ENCODE assay signal across 3 cellular contexts in the genomic region with DNA sequence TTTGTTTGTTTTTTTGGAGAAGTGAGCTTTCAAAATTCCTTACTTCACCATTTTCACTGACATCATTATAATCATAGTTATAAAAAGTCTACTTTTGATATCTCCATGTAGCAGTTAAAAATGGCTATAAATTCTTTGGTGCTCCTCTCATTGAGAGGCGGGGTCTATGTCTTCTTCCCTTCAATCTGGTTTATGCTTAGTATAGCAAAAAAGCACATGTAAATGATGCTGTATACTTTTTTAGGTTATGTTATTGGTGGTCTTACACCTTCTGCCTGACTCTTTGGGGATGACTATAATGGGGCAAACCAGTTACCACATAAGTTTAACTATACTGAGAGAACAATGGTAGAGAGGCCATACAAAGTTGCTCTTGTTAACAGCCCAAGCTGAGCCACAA.
TF ChIP-seq lines count a peak whose summit lies in the region.

No MANE protein-coding gene starts in this region.

TF ChIP-seq in HepG2, 621 proteins besides CTCF, POLR2A, EP300 and RAD21:
- TF ChIP-seq, protein P1, sequence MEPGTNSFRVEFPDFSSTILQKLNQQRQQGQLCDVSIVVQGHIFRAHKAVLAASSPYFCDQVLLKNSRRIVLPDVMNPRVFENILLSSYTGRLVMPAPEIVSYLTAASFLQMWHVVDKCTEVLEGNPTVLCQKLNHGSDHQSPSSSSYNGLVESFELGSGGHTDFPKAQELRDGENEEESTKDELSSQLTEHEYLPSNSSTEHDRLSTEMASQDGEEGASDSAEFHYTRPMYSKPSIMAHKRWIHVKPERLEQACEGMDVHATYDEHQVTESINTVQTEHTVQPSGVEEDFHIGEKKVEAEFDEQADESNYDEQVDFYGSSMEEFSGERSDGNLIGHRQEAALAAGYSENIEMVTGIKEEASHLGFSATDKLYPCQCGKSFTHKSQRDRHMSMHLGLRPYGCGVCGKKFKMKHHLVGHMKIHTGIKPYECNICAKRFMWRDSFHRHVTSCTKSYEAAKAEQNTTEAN (CRISPR knock-in tag; conservative IDR thresholded peaks at IDR 0.05), result no peak
- TF ChIP-seq ZFP37 (CRISPR knock-in tag; IDR thresholded peaks at IDR 0.05; ENCODE audit: borderline replicate concordance), result no peak
- TF ChIP-seq ZSCAN20 (CRISPR knock-in tag; IDR thresholded peaks at IDR 0.05; ENCODE audit: borderline replicate concordance), result no peak
- TF ChIP-seq MAFF (IDR thresholded peaks at IDR 0.05; ENCODE audit: low read depth, low read length), result peak; percentile 60
- no peak for TF ChIP-seq ZNF775 (CRISPR knock-in tag; IDR thresholded peaks at IDR 0.05; ENCODE audit: borderline replicate concordance)
- no peak for TF ChIP-seq ZNF354B (CRISPR knock-in tag; IDR thresholded peaks at IDR 0.05)
- TF ChIP-seq HOXA9 (CRISPR knock-in tag; IDR thresholded peaks at IDR 0.05; ENCODE audit: borderline replicate concordance), result no peak
- peak; percentile 61 to 78 for TF ChIP-seq MAFK (conservative IDR thresholded peaks at IDR 0.05 in 1 of 2, IDR thresholded peaks at IDR 0.05 in 1 of 2; ENCODE audit: low read length in 2 of 2)
- TF ChIP-seq MEIS1 (CRISPR knock-in tag; IDR thresholded peaks at IDR 0.05; ENCODE audit: borderline replicate concordance), result no peak
- no peak for TF ChIP-seq AKAP8 (CRISPR knock-in tag; IDR thresholded peaks at IDR 0.05)
TF ChIP-seq in HepG2: peak in this region for 2.

TF ChIP-seq in A549, 52 proteins besides CTCF, POLR2A, EP300 and RAD21:
- TF ChIP-seq HOXB5 (CRISPR knock-in tag; IDR thresholded peaks at IDR 0.05) (no peak), MAFK (IDR thresholded peaks at IDR 0.05; ENCODE audit: partially characterized antibody) (peak; percentile 20)

TF ChIP-seq in IMR-90, 13 proteins besides CTCF, POLR2A, EP300 and RAD21:
- TF ChIP-seq BHLHE40 (IDR thresholded peaks at IDR 0.05; ENCODE audit: low read depth, low read length) (no peak), MAFK (IDR thresholded peaks at IDR 0.05; ENCODE audit: low read depth, low read length) (peak; percentile 41)
